Comparison of ENCODE assay signal across 19 cellular contexts in genomic region chr21:39568380-39568779, GRCh38.
"Had no signal": no experiment of that assay in that cellular context is flagged by ENCODE, and none has a peak within 500 bp of the region (broad histone marks: within the 10 kb centered on the region; RNA-seq: fewer than 3 reads in every experiment).

No MANE protein-coding gene starts in this region.

- H2AFZ ChIP-seq: neural progenitor cell had no signal

- H3K27ac ChIP-seq: epithelial cell of prostate, gastroesophageal sphincter, neural progenitor cell, pancreas, suprapubic skin, upper lobe of left lung had no signal

- H3K36me3 Mint-ChIP-seq: activated naive CD4-positive, alpha-beta T cell treated with anti-CD3 and anti-CD28 coated beads, Interleukin-2, amount 50 U/mL, for 72 hours; brain; mesothelial cell of epicardium; neural progenitor cell had no signal

- H3K4me1 ChIP-seq: neural progenitor cell, suprapubic skin, upper lobe of left lung had no signal

- H3K27ac Mint-ChIP-seq: activated naive CD4-positive, alpha-beta T cell treated with anti-CD3 and anti-CD28 coated beads, Interleukin-2, amount 50 U/mL, for 72 hours; brain; mesothelial cell of epicardium; neural progenitor cell had no signal

- H3K4me1 Mint-ChIP-seq: central memory CD8-positive, alpha-beta T cell; mesothelial cell of epicardium had no signal

- H3K4me2 ChIP-seq: neural progenitor cell had no signal

- H3K9ac ChIP-seq: neural progenitor cell had no signal

- H3K9me3 Mint-ChIP-seq: activated naive CD4-positive, alpha-beta T cell treated with anti-CD3 and anti-CD28 coated beads, Interleukin-2, amount 50 U/mL, for 72 hours; brain; central memory CD8-positive, alpha-beta T cell; mesothelial cell of epicardium had no signal

- H3K27me3 ChIP-seq: neural progenitor cell, pancreas, suprapubic skin, upper lobe of left lung had no signal

- H3K4me3 Mint-ChIP-seq: brain; central memory CD8-positive, alpha-beta T cell; mesothelial cell of epicardium; neural progenitor cell had no signal

- H3K9me3 ChIP-seq: gastroesophageal sphincter, pancreas, suprapubic skin, upper lobe of left lung had no signal

- DNase-seq: activated effector memory CD4-positive, alpha-beta T cell treated with anti-CD3 and anti-CD28 coated beads, Interleukin-2, amount 50 U/mL, for 16 hours; activated T-cell treated with anti-CD3 and anti-CD28 coated beads, Interleukin-2, amount 50 U/mL, for 1 hour; amniotic stem cell; effector memory CD4-positive, alpha-beta T cell; kidney glomerular epithelial cell; pancreas; retina; stimulated activated CD4-positive, alpha-beta T cell treated with anti-CD3 and anti-CD28 coated beads, Interleukin-4, amount 100 ng/mL, for 1 hour; stimulated activated CD8-positive, alpha-beta memory T cell treated with anti-CD3 and anti-CD28 coated beads, Interleukin-4, amount 100 ng/mL, for 48 hours; stimulated activated naive CD8-positive, alpha-beta T cell treated with anti-CD3 and anti-CD28 coated beads, Interleukin-15, Interleukin-2, amounts not matched to agents 100 U/mL and 50 U/mL, for 24 hours; upper lobe of left lung had no signal

- H3K27me3 Mint-ChIP-seq: brain had no signal
